8 cellular contexts compared by ENCODE assay signal in the genomic region with DNA sequence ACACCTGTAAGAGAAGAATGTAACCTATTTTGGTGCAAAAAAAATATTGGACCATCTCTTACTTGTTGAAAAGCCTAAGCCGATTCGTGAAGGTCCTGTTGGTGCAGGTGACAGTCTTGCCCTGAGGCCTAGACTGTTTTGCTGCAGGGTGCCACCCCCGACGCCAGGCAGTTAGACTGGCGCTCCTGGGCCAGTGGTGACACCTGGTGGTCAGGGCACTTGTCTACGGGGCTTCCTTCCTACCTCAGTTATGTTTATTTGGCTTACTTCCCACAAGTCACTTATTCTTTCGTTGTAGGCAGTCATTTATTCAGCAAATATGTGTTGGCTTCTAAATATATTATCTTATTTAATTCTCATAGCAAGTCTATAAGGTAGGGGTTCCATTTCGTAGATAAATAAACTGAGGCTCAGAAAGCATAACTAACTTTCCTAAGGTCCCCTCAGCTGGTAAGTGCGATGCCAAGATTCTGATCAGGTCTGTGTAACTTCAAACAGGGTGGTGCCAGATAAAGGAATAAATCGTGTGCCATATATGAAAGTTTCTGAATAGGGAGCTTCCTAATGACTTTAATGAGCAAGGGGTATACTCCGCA. TPM values are rescaled to one million over a fixed set of nuclear protein-coding genes. Genes with fewer than 3 reads are reported as not detected.
DNase-seq lines count a peak whose midpoint lies in the region; ATAC-seq and TF ChIP-seq lines count a peak whose summit lies in the region.

No MANE protein-coding gene starts in this region.

- 43 to 50% methylated on average over 11 of the region's 11 CpGs for WGBS in lower leg skin, 2 donors

- no peaks in the 10 kb centered on the region for H3K27me3 ChIP-seq in OCI-LY1 (ENCODE audit: insufficient read depth, low read length)
- no peaks in the 10 kb centered on the region for H3K27me3 ChIP-seq in fibroblast of lung (ENCODE audit: control insufficient read depth, insufficient read depth, low read length)

- H3F3A ChIP-seq in OCI-LY1 (ENCODE audit: insufficient read depth, low read length) = peaks cover 6% of the 10 kb centered on the region; the same call in 1 of the 2 replicates

- H2AFZ ChIP-seq in OCI-LY1 (ENCODE audit: low read length) (no peak overlapping the region), fibroblast of lung (ENCODE audit: low read length) (no peak overlapping the region)

- ATAC-seq in GM19455 (IDR thresholded peaks at IDR 0.05; ENCODE audit: unreplicated experiment) (peak; percentile 40), HG03565 (IDR thresholded peaks at IDR 0.05; ENCODE audit: unreplicated experiment) (peak; percentile 36)

- no peak overlapping the region for H3K4me3 Mint-ChIP-seq in progenitor cell of endocrine pancreas (ENCODE audit: low read depth)

- no peaks in the 10 kb centered on the region for H3K9me3 Mint-ChIP-seq in progenitor cell of endocrine pancreas (ENCODE audit: low read depth)

- H3K9me3 ChIP-seq in OCI-LY1 (ENCODE audit: low read length) (no peaks in the 10 kb centered on the region), fibroblast of lung (ENCODE audit: control insufficient read depth, insufficient read depth, low read depth, low read length) (no peaks in the 10 kb centered on the region)

- H3K9ac ChIP-seq in OCI-LY1 (ENCODE audit: low read length) (no peak overlapping the region), fibroblast of lung (ENCODE audit: insufficient read depth, low read length) (no peak overlapping the region)

- H4K20me1 ChIP-seq in OCI-LY1 (ENCODE audit: insufficient read depth, low read length) (no peaks in the 10 kb centered on the region), fibroblast of lung (ENCODE audit: control insufficient read depth, extremely low read depth, insufficient read depth, low read length) (no peaks in the 10 kb centered on the region)

- H3K4me2 ChIP-seq in OCI-LY1 (ENCODE audit: low read length) (0 out of 2 replicates have a peak overlapping the region, but pooled peaks have one; percentile 17), fibroblast of lung (ENCODE audit: extremely low read depth, insufficient read depth, low read length) (peak overlapping the region; percentile 60)

- H3K27ac ChIP-seq in OCI-LY1 (ENCODE audit: low read depth, low read length, poor library complexity, severe bottlenecking) = no peak overlapping the region
- H3K27ac ChIP-seq in fibroblast of lung (ENCODE audit: insufficient read depth, low read length) = no peak overlapping the region

- intact Hi-C loops in lower leg skin (cut with DNase I; ENCODE audit: low total_unique reads) = no loop called here

- no peak for TF ChIP-seq POLR2A in lower leg skin (IDR thresholded peaks at IDR 0.05)

- H3K4me1 Mint-ChIP-seq in progenitor cell of endocrine pancreas (ENCODE audit: low read depth) = peaks cover 4% of the 10 kb centered on the region

- peak; percentile 61 for DNase-seq in COR-L47 (lab: John Stamatoyannopoulos, UW)
- peak; percentile 73 for DNase-seq in activated T-cell treated with anti-CD3 and anti-CD28 coated beads for 1 hour (ENCODE audit: low read depth)
- DNase-seq in fibroblast of lung (ENCODE audit: low read depth in 2 of 2) = peak in 1 of 2 donors; percentile 14
- peak; percentile 50 for DNase-seq in progenitor cell of endocrine pancreas (ENCODE audit: low spot score, unreplicated experiment)
- no peak for DNase-seq in lower leg skin (ENCODE audit: low spot score in 2 of 2)

- H3K4me1 ChIP-seq in OCI-LY1 (ENCODE audit: insufficient read depth, low read length, severe bottlenecking) (peaks cover 42% of the 10 kb centered on the region), fibroblast of lung (ENCODE audit: control insufficient read depth, extremely low read depth, insufficient read depth, low read length) (peaks cover 2% of the 10 kb centered on the region)

- no peaks in the 10 kb centered on the region for H3K79me2 ChIP-seq in OCI-LY1 (ENCODE audit: insufficient read depth, low read length)
- peaks cover 25% of the 10 kb centered on the region for H3K79me2 ChIP-seq in fibroblast of lung (ENCODE audit: control insufficient read depth, insufficient read depth, low read length)

- no peak overlapping the region for H3K4me3 ChIP-seq in OCI-LY1 (ENCODE audit: low read depth, low read length, poor library complexity, severe bottlenecking)
- peak overlapping the region in 2 of 4 experiments; percentile 4 to 76 for H3K4me3 ChIP-seq in fibroblast of lung (replicated peaks in 1 of 4; ENCODE audit: control extremely low read depth in 1 of 4, insufficient read depth in 1 of 4, low read depth in 3 of 4, low read length in 4 of 4)
- H3K4me3 ChIP-seq in lower leg skin (ENCODE audit: low read depth, poor library complexity, severe bottlenecking) = no peak overlapping the region

- no peak overlapping the region for H3K27ac Mint-ChIP-seq in progenitor cell of endocrine pancreas

- H3K36me3 ChIP-seq in OCI-LY1 (ENCODE audit: insufficient read depth, low read length) (no peaks in the 10 kb centered on the region), fibroblast of lung (ENCODE audit: control insufficient read depth, insufficient read depth, low read length) (no peaks in the 10 kb centered on the region)

- H3K27me3 Mint-ChIP-seq in progenitor cell of endocrine pancreas = no peaks in the 10 kb centered on the region

- no peaks in the 10 kb centered on the region for H3K36me3 Mint-ChIP-seq in progenitor cell of endocrine pancreas (ENCODE audit: insufficient read depth)

- no peaks in the 10 kb centered on the region for H3K9me2 ChIP-seq in OCI-LY1 (ENCODE audit: low read depth, low read length)

- TF ChIP-seq CTCF in OCI-LY1 (IDR thresholded peaks at IDR 0.05; ENCODE audit: low read length) (peak; percentile 93), fibroblast of lung (conservative IDR thresholded peaks at IDR 0.05 in 1 of 2, IDR thresholded peaks at IDR 0.05 in 1 of 2; ENCODE audit: low read depth in 1 of 2, low read length in 2 of 2) (peak; percentile 12 to 34), progenitor cell of endocrine pancreas (IDR thresholded peaks at IDR 0.05; ENCODE audit: unreplicated experiment) (peak; percentile 71), lower leg skin (IDR thresholded peaks at IDR 0.05) (no peak)

RNA-seq across cellular contexts. Expression of a gene that starts 1.9 kb away (rescaled TPM):
- total RNA-seq in fibroblast of lung (18.5 and 27.2 TPM in 2 replicates), progenitor cell of endocrine pancreas (6.8 and 7.8 TPM in 2 replicates), lower leg skin (1 to 10 TPM; 4.8 to 7.3 (median 5.5) TPM)
- 13.7 and 17.5 TPM in 2 replicates for polyA plus RNA-seq in fibroblast of lung
- 8.4 and 10.8 TPM in 2 replicates for polyA plus RNA-seq in fibroblast of lung (2012)
- 3.2 and 4.1 TPM in 2 replicates for polyA minus RNA-seq in fibroblast of lung (ENCODE audit: low replicate concordance)

Comparison
In these comparisons a context has a peak if more than half of its experiments do, and no peak if none do; other contexts are left out.
1. DNase-seq: peak in COR-L47 (single experiment), activated T-cell treated with anti-CD3 and anti-CD28 coated beads for 1 hour (single experiment) and progenitor cell of endocrine pancreas (single experiment); none in lower leg skin (0 of 2).
2. CTCF ChIP-seq: peak in OCI-LY1 (single experiment), fibroblast of lung (2 of 2) and progenitor cell of endocrine pancreas (single experiment); none in lower leg skin (0 of 3).